Comparison of ENCODE assay signal across 3 cellular contexts in genomic region chr9:100472268-100472667, GRCh38.
A peak's percentile ranks its signal among the peaks of the same experiment; 100 is the strongest.
TF ChIP-seq lines count a peak whose summit lies in the region.

No MANE protein-coding gene starts in this region.

TF ChIP-seq in SK-N-SH, 30 proteins besides CTCF, POLR2A, EP300 and RAD21:
- no peak for TF ChIP-seq RCOR1 (IDR thresholded peaks at IDR 0.05; ENCODE audit: low read length)
- no peak for TF ChIP-seq JUND (IDR thresholded peaks at IDR 0.05)
- no peak for TF ChIP-seq CHD2 (IDR thresholded peaks at IDR 0.05; ENCODE audit: low read length, partially characterized antibody)
- TF ChIP-seq, protein P1, sequence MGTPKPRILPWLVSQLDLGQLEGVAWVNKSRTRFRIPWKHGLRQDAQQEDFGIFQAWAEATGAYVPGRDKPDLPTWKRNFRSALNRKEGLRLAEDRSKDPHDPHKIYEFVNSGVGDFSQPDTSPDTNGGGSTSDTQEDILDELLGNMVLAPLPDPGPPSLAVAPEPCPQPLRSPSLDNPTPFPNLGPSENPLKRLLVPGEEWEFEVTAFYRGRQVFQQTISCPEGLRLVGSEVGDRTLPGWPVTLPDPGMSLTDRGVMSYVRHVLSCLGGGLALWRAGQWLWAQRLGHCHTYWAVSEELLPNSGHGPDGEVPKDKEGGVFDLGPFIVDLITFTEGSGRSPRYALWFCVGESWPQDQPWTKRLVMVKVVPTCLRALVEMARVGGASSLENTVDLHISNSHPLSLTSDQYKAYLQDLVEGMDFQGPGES (IDR thresholded peaks at IDR 0.05; ENCODE audit: low read depth, low read length) = no peak
- no peak for TF ChIP-seq MXI1 (IDR thresholded peaks at IDR 0.05; ENCODE audit: low read depth, low read length)
- TF ChIP-seq GABPA (IDR thresholded peaks at IDR 0.05; ENCODE audit: low read depth) = no peak
- TF ChIP-seq, protein P2, sequence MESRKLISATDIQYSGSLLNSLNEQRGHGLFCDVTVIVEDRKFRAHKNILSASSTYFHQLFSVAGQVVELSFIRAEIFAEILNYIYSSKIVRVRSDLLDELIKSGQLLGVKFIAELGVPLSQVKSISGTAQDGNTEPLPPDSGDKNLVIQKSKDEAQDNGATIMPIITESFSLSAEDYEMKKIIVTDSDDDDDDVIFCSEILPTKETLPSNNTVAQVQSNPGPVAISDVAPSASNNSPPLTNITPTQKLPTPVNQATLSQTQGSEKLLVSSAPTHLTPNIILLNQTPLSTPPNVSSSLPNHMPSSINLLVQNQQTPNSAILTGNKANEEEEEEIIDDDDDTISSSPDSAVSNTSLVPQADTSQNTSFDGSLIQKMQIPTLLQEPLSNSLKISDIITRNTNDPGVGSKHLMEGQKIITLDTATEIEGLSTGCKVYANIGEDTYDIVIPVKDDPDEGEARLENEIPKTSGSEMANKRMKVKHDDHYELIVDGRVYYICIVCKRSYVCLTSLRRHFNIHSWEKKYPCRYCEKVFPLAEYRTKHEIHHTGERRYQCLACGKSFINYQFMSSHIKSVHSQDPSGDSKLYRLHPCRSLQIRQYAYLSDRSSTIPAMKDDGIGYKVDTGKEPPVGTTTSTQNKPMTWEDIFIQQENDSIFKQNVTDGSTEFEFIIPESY (IDR thresholded peaks at IDR 0.05; ENCODE audit: borderline replicate concordance, low read depth) = no peak
- no peak for TF ChIP-seq FOXJ3 (CRISPR knock-in tag; IDR thresholded peaks at IDR 0.05)
- TF ChIP-seq ELF1 (IDR thresholded peaks at IDR 0.05) = no peak
TF ChIP-seq in SK-N-SH: peak in this region for 0.

TF ChIP-seq in SK-N-SH treated with all-trans-retinoic acid at 6 μM for 48 hours, 23 proteins besides CTCF, POLR2A, EP300 and RAD21:
- TF ChIP-seq, protein P3, sequence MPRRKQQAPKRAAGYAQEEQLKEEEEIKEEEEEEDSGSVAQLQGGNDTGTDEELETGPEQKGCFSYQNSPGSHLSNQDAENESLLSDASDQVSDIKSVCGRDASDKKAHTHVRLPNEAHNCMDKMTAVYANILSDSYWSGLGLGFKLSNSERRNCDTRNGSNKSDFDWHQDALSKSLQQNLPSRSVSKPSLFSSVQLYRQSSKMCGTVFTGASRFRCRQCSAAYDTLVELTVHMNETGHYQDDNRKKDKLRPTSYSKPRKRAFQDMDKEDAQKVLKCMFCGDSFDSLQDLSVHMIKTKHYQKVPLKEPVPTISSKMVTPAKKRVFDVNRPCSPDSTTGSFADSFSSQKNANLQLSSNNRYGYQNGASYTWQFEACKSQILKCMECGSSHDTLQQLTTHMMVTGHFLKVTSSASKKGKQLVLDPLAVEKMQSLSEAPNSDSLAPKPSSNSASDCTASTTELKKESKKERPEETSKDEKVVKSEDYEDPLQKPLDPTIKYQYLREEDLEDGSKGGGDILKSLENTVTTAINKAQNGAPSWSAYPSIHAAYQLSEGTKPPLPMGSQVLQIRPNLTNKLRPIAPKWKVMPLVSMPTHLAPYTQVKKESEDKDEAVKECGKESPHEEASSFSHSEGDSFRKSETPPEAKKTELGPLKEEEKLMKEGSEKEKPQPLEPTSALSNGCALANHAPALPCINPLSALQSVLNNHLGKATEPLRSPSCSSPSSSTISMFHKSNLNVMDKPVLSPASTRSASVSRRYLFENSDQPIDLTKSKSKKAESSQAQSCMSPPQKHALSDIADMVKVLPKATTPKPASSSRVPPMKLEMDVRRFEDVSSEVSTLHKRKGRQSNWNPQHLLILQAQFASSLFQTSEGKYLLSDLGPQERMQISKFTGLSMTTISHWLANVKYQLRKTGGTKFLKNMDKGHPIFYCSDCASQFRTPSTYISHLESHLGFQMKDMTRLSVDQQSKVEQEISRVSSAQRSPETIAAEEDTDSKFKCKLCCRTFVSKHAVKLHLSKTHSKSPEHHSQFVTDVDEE (CRISPR knock-in tag; IDR thresholded peaks at IDR 0.05) = no peak
- TF ChIP-seq CSDC2 (CRISPR knock-in tag; IDR thresholded peaks at IDR 0.05) (no peak), ARNTL (CRISPR knock-in tag; IDR thresholded peaks at IDR 0.05; ENCODE audit: borderline replicate concordance, low read depth) (no peak), PPARA (CRISPR knock-in tag; IDR thresholded peaks at IDR 0.05; ENCODE audit: borderline replicate concordance) (no peak), ZFP3 (CRISPR knock-in tag; IDR thresholded peaks at IDR 0.05) (no peak), TOX (CRISPR knock-in tag; IDR thresholded peaks at IDR 0.05; ENCODE audit: borderline replicate concordance) (no peak), OSR1 (CRISPR knock-in tag; IDR thresholded peaks at IDR 0.05) (no peak), ZNF70 (CRISPR knock-in tag; IDR thresholded peaks at IDR 0.05) (no peak), RARB (CRISPR knock-in tag; IDR thresholded peaks at IDR 0.05) (no peak), GLIS3 (CRISPR knock-in tag; IDR thresholded peaks at IDR 0.05) (no peak), TCF4 (CRISPR knock-in tag; IDR thresholded peaks at IDR 0.05; ENCODE audit: borderline replicate concordance) (no peak)

TF ChIP-seq in H1, 55 proteins besides CTCF, POLR2A, EP300 and RAD21:
- no peak for TF ChIP-seq TAF7 (optimal IDR thresholded peaks at IDR 0.05; ENCODE audit: borderline replicate concordance, low read depth, low read length)
- TF ChIP-seq KDM1A (IDR thresholded peaks at IDR 0.05; ENCODE audit: borderline replicate concordance, low read length) = peak; percentile 61; the same call in 1 of the 2 replicates
